ENCODE assay signal across 13 cellular contexts in the genomic region with DNA sequence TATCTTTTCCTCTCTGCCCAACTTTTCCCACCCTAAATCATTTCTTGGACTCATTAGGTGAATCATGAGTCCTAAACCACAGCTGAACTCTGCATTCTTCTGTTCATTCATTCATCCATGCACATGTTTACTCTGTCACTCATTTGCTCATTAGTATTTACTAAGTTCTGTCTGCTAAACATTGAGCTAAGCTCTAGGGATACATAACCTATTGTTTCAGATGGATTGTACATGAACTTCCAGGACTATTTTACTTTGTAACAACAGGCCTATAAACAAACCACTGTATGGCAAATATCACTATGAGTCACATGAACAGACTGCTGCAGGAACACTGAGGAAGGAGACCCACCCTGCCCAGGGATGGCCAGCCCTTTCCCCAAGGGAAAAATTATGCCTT. TPM values are rescaled to one million over a fixed set of nuclear protein-coding genes. Genes with fewer than 3 reads are reported as not detected.
DNase-seq lines count a peak whose midpoint lies in the region; ATAC-seq and TF ChIP-seq lines count a peak whose summit lies in the region.
"Had no signal": no experiment of that assay in that cellular context is flagged by ENCODE, and none has a peak within 500 bp of the region (broad histone marks: within the 10 kb centered on the region; RNA-seq: fewer than 3 reads in every experiment).

No MANE protein-coding gene starts in this region.

- H3K4me3 ChIP-seq in breast epithelium (no peak overlapping the region), hepatocyte (no peak overlapping the region), vagina (no peak overlapping the region)
- H3K4me3 ChIP-seq: GM12878 had no signal

- no peaks in the 10 kb centered on the region for H3K4me1 ChIP-seq in breast epithelium
- H3K4me1 ChIP-seq in hepatocyte (ENCODE audit: insufficient read depth) = peaks cover 10% of the 10 kb centered on the region
- peaks cover 19% of the 10 kb centered on the region for H3K4me1 ChIP-seq in vagina

- POLR2A ChIA-PET in MCF 10A (lab: Yijun Ruan, JAX) = interaction anchor here (1.5 kb wide), 1 partner anchor 15 kb away, joined by 10 read pairs; the partner anchor contains the start of gene DYNC2LI1

- ATAC-seq in GM19023 (IDR thresholded peaks at IDR 0.05; ENCODE audit: unreplicated experiment) = no peak
- ATAC-seq: activated T-cell treated with anti-CD3 and anti-CD28 coated beads, Interleukin-2, amount 50 U/mL, for 4 hours; GM12878 had no signal

- no peaks in the 10 kb centered on the region for H3K9me2 ChIP-seq in hepatocyte (replicated peaks; ENCODE audit: insufficient read depth)

- TF ChIP-seq POLR2A in breast epithelium (IDR thresholded peaks at IDR 0.05) (no peak), vagina (IDR thresholded peaks at IDR 0.05) (no peak)

- H3K4me1 Mint-ChIP-seq in MCF 10A (ENCODE audit: insufficient read depth, unreplicated experiment) = peaks cover 14% of the 10 kb centered on the region

- peak; percentile 41 for DNase-seq in MCF 10A (ENCODE audit: unreplicated experiment)
- no peak for DNase-seq in breast epithelium (ENCODE audit: low spot score in 2 of 2)
- DNase-seq in amniotic epithelial cell (ENCODE audit: low read depth) = peak; percentile 94
- DNase-seq in hepatocyte (ENCODE audit: low spot score) = no peak
- no peak for DNase-seq in vagina (ENCODE audit: extremely low spot score in 2 of 2)
- DNase-seq in mesenteric fat pad (ENCODE audit: low spot score) = no peak
- no peak for DNase-seq in SIG-M5 (lab: John Stamatoyannopoulos, UW)
- DNase-seq: activated T-cell treated with anti-CD3 and anti-CD28 coated beads, Interleukin-2, amount 50 U/mL, for 4 hours; NCI-H2029; stimulated activated CD4-positive, alpha-beta T cell treated with anti-CD3 and anti-CD28 coated beads, Interleukin-1b, Interleukin-23, amount 100 ng/mL, for 48 hours had no signal

- H3K27me3 Mint-ChIP-seq in MCF 10A (ENCODE audit: insufficient read depth, unreplicated experiment) = no peaks in the 10 kb centered on the region

- peak overlapping the region in 1 of 2 donors; percentile 71 for H3K27ac ChIP-seq in breast epithelium
- H3K27ac ChIP-seq in hepatocyte = peak overlapping the region; percentile 18
- peak overlapping the region; percentile 72 for H3K27ac ChIP-seq in vagina

- no peaks in the 10 kb centered on the region for H3K36me3 Mint-ChIP-seq in MCF 10A (ENCODE audit: insufficient read depth, unreplicated experiment)

- no peak overlapping the region for H3K4me2 ChIP-seq in hepatocyte

- H2AFZ ChIP-seq in hepatocyte = no peak overlapping the region

- H3K27ac Mint-ChIP-seq in MCF 10A (ENCODE audit: low read depth, unreplicated experiment) = peak overlapping the region; percentile 9
- H3K27ac Mint-ChIP-seq: T-helper 1 cell treated with Interleukin-12 subunit alpha and Interleukin-12 subunit beta and Interleukin-4 antibody, amounts not matched to agents 30 μg/mL and 1 μg/mL, for 36 hours had no signal

- H4K20me1 ChIP-seq in hepatocyte (ENCODE audit: insufficient read depth, poor library complexity, severe bottlenecking) = no peaks in the 10 kb centered on the region

- no peak overlapping the region for H3K4me3 Mint-ChIP-seq in MCF 10A (ENCODE audit: unreplicated experiment)
- H3K4me3 Mint-ChIP-seq: activated T-cell treated with anti-CD3 and anti-CD28 coated beads, Interleukin-2, amount 50 U/mL, for 4 hours; T-helper 1 cell treated with Interleukin-12 subunit alpha and Interleukin-12 subunit beta and Interleukin-4 antibody, amounts not matched to agents 30 μg/mL and 1 μg/mL, for 36 hours had no signal

- H3K27me3 ChIP-seq in breast epithelium (no peaks in the 10 kb centered on the region), hepatocyte (no peaks in the 10 kb centered on the region), vagina (no peaks in the 10 kb centered on the region)

- CTCF ChIA-PET in MCF 10A (lab: Yijun Ruan, JAX) = interaction anchor here (0.7 kb wide), 1 partner anchor 22 kb away, joined by 4 read pairs; no protein-coding TSS in a partner anchor

- no TSS peak for BruUV-seq in MCF 10A (replicated peaks; lab: Mats Ljungman, UMichigan)

- H3K79me2 ChIP-seq in hepatocyte = no peaks in the 10 kb centered on the region

- no peaks in the 10 kb centered on the region for H3K9me3 Mint-ChIP-seq in MCF 10A (ENCODE audit: unreplicated experiment)
- H3K9me3 Mint-ChIP-seq: activated T-cell treated with anti-CD3 and anti-CD28 coated beads, Interleukin-2, amount 50 U/mL, for 4 hours; T-helper 1 cell treated with Interleukin-12 subunit alpha and Interleukin-12 subunit beta and Interleukin-4 antibody, amounts not matched to agents 30 μg/mL and 1 μg/mL, for 36 hours had no signal

- H3K36me3 ChIP-seq in breast epithelium = no peaks in the 10 kb centered on the region
- no peaks in the 10 kb centered on the region for H3K36me3 ChIP-seq in hepatocyte (replicated peaks; ENCODE audit: insufficient read depth, low read depth)
- no peaks in the 10 kb centered on the region for H3K36me3 ChIP-seq in vagina

- TF ChIP-seq CTCF in MCF 10A (IDR thresholded peaks at IDR 0.05; ENCODE audit: unreplicated experiment) (no peak), breast epithelium (IDR thresholded peaks at IDR 0.05) (no peak), hepatocyte (IDR thresholded peaks at IDR 0.05; ENCODE audit: poor library complexity) (no peak), vagina (IDR thresholded peaks at IDR 0.05) (no peak)

- intact Hi-C loops in MCF 10A (cut with micrococcal nuclease) (no loop called here), breast epithelium (cut with DNase I; ENCODE audit: low total_unique reads) (no loop called here), vagina (cut with DNase I) (no loop called here)

- H3K9me3 ChIP-seq in breast epithelium (no peaks in the 10 kb centered on the region), hepatocyte (ENCODE audit: low read depth) (no peaks in the 10 kb centered on the region), vagina (no peaks in the 10 kb centered on the region)

RNA-seq across cellular contexts. Expression of gene DYNC2LI1, which starts 14.6 kb away (rescaled TPM):
- total RNA-seq in MCF 10A (2022) (13.0 and 16.6 TPM in 2 replicates), breast epithelium (10 to 100 TPM; 30.9 to 52.1 (median 40.6) TPM), hepatocyte (31.5 and 40.4 TPM in 2 replicates), vagina (29.7 TPM), mesenteric fat pad (7.4 TPM)
- 22.7 and 27.2 TPM in 2 replicates for polyA plus RNA-seq in hepatocyte

Comparison
In these comparisons a context has a peak if more than half of its experiments do, and no peak if none do; other contexts are left out.
1. DNase-seq: peak in MCF 10A (single experiment) and amniotic epithelial cell (single experiment); none in breast epithelium (0 of 2), hepatocyte (single experiment), vagina (0 of 2), mesenteric fat pad (single experiment) and SIG-M5 (single experiment).